ENCODE assay signal across 8 cellular contexts in genomic region chr20:34312024-34312460, GRCh38. TPM values are rescaled to one million over a fixed set of nuclear protein-coding genes. Genes with fewer than 3 reads are reported as not detected.
DNase-seq lines count a peak whose midpoint lies in the region; ATAC-seq and TF ChIP-seq lines count a peak whose summit lies in the region.

No MANE protein-coding gene starts in this region.

- no peaks in the 10 kb centered on the region for H3K36me3 Mint-ChIP-seq in naive thymus-derived CD4-positive, alpha-beta T cell
- H3K36me3 Mint-ChIP-seq in natural killer cell treated with Interleukin-12 subunit alpha and Interleukin-12 subunit beta and Interleukin-15 and Interleukin-18, amount 100 ng/mL, for 72 hours = no peaks in the 10 kb centered on the region

- WGBS in mammary epithelial cell (ENCODE audit: low coverage, missing lambda C conversion rate) = 22% methylated on average over 7 of the region's 11 CpGs
- WGBS in aorta, 2 donors = 8 to 11% methylated on average over 11 of the region's 11 CpGs

- H3K4me3 ChIP-seq in right atrium auricular region (peak overlapping the region in 1 of 2 donors; percentile 26), mammary epithelial cell (replicated peaks in 1 of 3; ENCODE audit: insufficient read depth in 1 of 3, low read depth in 2 of 3, low read length in 3 of 3) (no peak overlapping the region), lower lobe of right lung (peak overlapping the region; percentile 27), aorta (ENCODE audit: low read length in 2 of 2) (no peak overlapping the region)
- H3K4me3 ChIP-seq in naive thymus-derived CD4-positive, alpha-beta T cell (ENCODE audit: low read length) = no peak overlapping the region

- no peaks in the 10 kb centered on the region for H4K20me1 ChIP-seq in mammary epithelial cell (ENCODE audit: insufficient read depth, low read length)

- DNase-seq in Right ventricle myocardium superior = no peak
- no peak for DNase-seq in right atrium auricular region (ENCODE audit: low spot score)
- no peak for DNase-seq in mammary epithelial cell
- no peak for DNase-seq in lower lobe of right lung
- no peak for DNase-seq in aorta
- no peak for DNase-seq in naive thymus-derived CD4-positive, alpha-beta T cell
- DNase-seq in natural killer cell treated with Interleukin-12 subunit alpha and Interleukin-12 subunit beta and Interleukin-15 and Interleukin-18, amount 100 ng/mL, for 72 hours (ENCODE audit: low spot score) = no peak

- H3K27ac ChIP-seq in right atrium auricular region (no peak overlapping the region), mammary epithelial cell (ENCODE audit: insufficient read depth, low read depth, low read length) (no peak overlapping the region), lower lobe of right lung (no peak overlapping the region), aorta (ENCODE audit: low read depth in 1 of 2, low read length in 2 of 2) (no peak overlapping the region)
- no peak overlapping the region for H3K27ac ChIP-seq in naive thymus-derived CD4-positive, alpha-beta T cell (ENCODE audit: low read depth, low read length)

- H3K9ac ChIP-seq in mammary epithelial cell (ENCODE audit: insufficient read depth, low read length) = no peak overlapping the region

- H3K79me2 ChIP-seq in mammary epithelial cell (ENCODE audit: insufficient read depth, low read length) = no peaks in the 10 kb centered on the region

- no peaks in the 10 kb centered on the region for H3K27me3 ChIP-seq in right atrium auricular region
- H3K27me3 ChIP-seq in mammary epithelial cell (ENCODE audit: insufficient read depth, low read length) = no peaks in the 10 kb centered on the region
- H3K27me3 ChIP-seq in lower lobe of right lung (ENCODE audit: low read depth) = peaks cover 20% of the 10 kb centered on the region
- no peaks in the 10 kb centered on the region for H3K27me3 ChIP-seq in aorta (ENCODE audit: control insufficient read depth in 1 of 2, insufficient read depth in 2 of 2, low read length in 1 of 2)
- peaks cover 0 to 10% of the 10 kb centered on the region in 2 donors for H3K27me3 ChIP-seq in naive thymus-derived CD4-positive, alpha-beta T cell (ENCODE audit: control insufficient read depth in 2 of 2, insufficient read depth in 2 of 2, low read length in 2 of 2)

- in situ Hi-C loops in mammary epithelial cell (cut with MboI; ENCODE audit: low sequenced_read_pairs in 2 of 2) = loop anchor here in 1 of 2 donors (5.0 to 25.0 kb wide), 3 partner anchors 53 to 200 kb away; partner anchors contain the start of genes DYNLRB1 and ITCH

- H3K4me3 Mint-ChIP-seq in naive thymus-derived CD4-positive, alpha-beta T cell = peak overlapping the region in 3 of 10 donors; percentile 13 to 57 (median 30)
- H3K4me3 Mint-ChIP-seq in natural killer cell treated with Interleukin-12 subunit alpha and Interleukin-12 subunit beta and Interleukin-15 and Interleukin-18, amount 100 ng/mL, for 72 hours = no peak overlapping the region

- peak overlapping the region; percentile 57 for H3K4me2 ChIP-seq in mammary epithelial cell (ENCODE audit: insufficient read depth, low read depth, low read length)

- H3K36me3 ChIP-seq in right atrium auricular region (no peaks in the 10 kb centered on the region), mammary epithelial cell (ENCODE audit: insufficient read depth, low read length) (no peaks in the 10 kb centered on the region), lower lobe of right lung (no peaks in the 10 kb centered on the region), aorta (ENCODE audit: control insufficient read depth in 1 of 2, insufficient read depth in 2 of 2, low read length in 1 of 2) (no peaks in the 10 kb centered on the region)
- H3K36me3 ChIP-seq in naive thymus-derived CD4-positive, alpha-beta T cell (ENCODE audit: control insufficient read depth in 2 of 3, insufficient read depth in 3 of 3, low read length in 3 of 3) = no peaks in the 10 kb centered on the region

- no peaks in the 10 kb centered on the region for H3K9me3 ChIP-seq in right atrium auricular region
- peaks cover 2% of the 10 kb centered on the region for H3K9me3 ChIP-seq in mammary epithelial cell (replicated peaks; ENCODE audit: insufficient read depth, low read length)
- no peaks in the 10 kb centered on the region for H3K9me3 ChIP-seq in lower lobe of right lung
- H3K9me3 ChIP-seq in aorta (ENCODE audit: control insufficient read depth, low read length) = no peaks in the 10 kb centered on the region
- H3K9me3 ChIP-seq in naive thymus-derived CD4-positive, alpha-beta T cell (ENCODE audit: control insufficient read depth in 2 of 3, low read length in 3 of 3) = no peaks in the 10 kb centered on the region

- POLR2A ChIA-PET in naive thymus-derived CD4-positive, alpha-beta T cell (lab: Charles Lee) = interaction anchor here (0.6 to 1.1 kb wide), 3 partner anchors 8 to 458 kb away, joined by 3 read pairs; no protein-coding TSS in a partner anchor

- peaks cover 0 to 14% (median 5%) of the 10 kb centered on the region in 7 donors for H3K4me1 Mint-ChIP-seq in naive thymus-derived CD4-positive, alpha-beta T cell
- peaks cover 5 to 17% of the 10 kb centered on the region in 2 donors for H3K4me1 Mint-ChIP-seq in natural killer cell treated with Interleukin-12 subunit alpha and Interleukin-12 subunit beta and Interleukin-15 and Interleukin-18, amount 100 ng/mL, for 72 hours (ENCODE audit: low read depth in 2 of 2)

- BruUV-seq in mammary epithelial cell (replicated peaks; lab: Mats Ljungman, UMichigan) = no TSS peak

- CTCF ChIA-PET in mammary epithelial cell (lab: Charles Lee; ENCODE audit: low non-redundant PET) = interaction anchor here (0.5 to 1.6 kb wide), 10 partner anchors 24 to 455 kb away, joined by 3 to 7 read pairs (median 4); partner anchors contain the start of gene ITCH
- CTCF ChIA-PET in naive thymus-derived CD4-positive, alpha-beta T cell (lab: Charles Lee) = interaction anchor here (0.6 to 4.8 kb wide), 28 partner anchors 10 to 1545 kb away, joined by 3 to 56 read pairs (median 5); partner anchors contain the start of genes DYNLRB1 and ITCH

- H2AFZ ChIP-seq in mammary epithelial cell (ENCODE audit: low read depth, low read length) = peak overlapping the region; percentile 80

- peaks cover 0 to 18% of the 10 kb centered on the region in 2 donors for H3K4me1 ChIP-seq in right atrium auricular region
- H3K4me1 ChIP-seq in mammary epithelial cell (ENCODE audit: insufficient read depth, low read length) = peaks cover 38% of the 10 kb centered on the region
- peaks cover 21% of the 10 kb centered on the region for H3K4me1 ChIP-seq in lower lobe of right lung
- no peaks in the 10 kb centered on the region for H3K4me1 ChIP-seq in aorta (ENCODE audit: control insufficient read depth in 1 of 2, insufficient read depth in 2 of 2, low read length in 2 of 2)
- H3K4me1 ChIP-seq in naive thymus-derived CD4-positive, alpha-beta T cell (ENCODE audit: control insufficient read depth in 2 of 2, insufficient read depth in 2 of 2, low read length in 2 of 2) = peaks cover 0 to 6% of the 10 kb centered on the region in 2 donors

- dilution Hi-C loops in mammary epithelial cell (cut with HindIII; ENCODE audit: low sequenced_read_pairs) = no loop called here

- ATAC-seq in Right ventricle myocardium superior (ENCODE audit: poor library complexity) (peak; percentile 37), lower lobe of right lung (peak; percentile 23 to 49), aorta (ENCODE audit: low FRiP score) (peak; percentile 44), HG02870 (IDR thresholded peaks at IDR 0.05; ENCODE audit: unreplicated experiment) (no peak)
- ATAC-seq in naive thymus-derived CD4-positive, alpha-beta T cell = no peak
- ATAC-seq in natural killer cell treated with Interleukin-12 subunit alpha and Interleukin-12 subunit beta and Interleukin-15 and Interleukin-18, amount 100 ng/mL, for 72 hours = no peak

- H3K27me3 Mint-ChIP-seq in naive thymus-derived CD4-positive, alpha-beta T cell = peaks cover 0 to 27% (median 9%) of the 10 kb centered on the region in 5 donors
- H3K27me3 Mint-ChIP-seq in natural killer cell treated with Interleukin-12 subunit alpha and Interleukin-12 subunit beta and Interleukin-15 and Interleukin-18, amount 100 ng/mL, for 72 hours = peaks cover 6 to 9% of the 10 kb centered on the region in 2 donors

- TF ChIP-seq CTCF in right atrium auricular region (IDR thresholded peaks at IDR 0.05) (no peak), mammary epithelial cell (conservative IDR thresholded peaks at IDR 0.05 in 1 of 2, IDR thresholded peaks at IDR 0.05 in 1 of 2; ENCODE audit: extremely low read depth in 1 of 2, insufficient read depth in 1 of 2, low read depth in 1 of 2, low read length in 2 of 2) (no peak), lower lobe of right lung (IDR thresholded peaks at IDR 0.05) (no peak)

- no peaks in the 10 kb centered on the region for H3K9me3 Mint-ChIP-seq in naive thymus-derived CD4-positive, alpha-beta T cell
- no peaks in the 10 kb centered on the region for H3K9me3 Mint-ChIP-seq in natural killer cell treated with Interleukin-12 subunit alpha and Interleukin-12 subunit beta and Interleukin-15 and Interleukin-18, amount 100 ng/mL, for 72 hours

- H3K27ac Mint-ChIP-seq in naive thymus-derived CD4-positive, alpha-beta T cell = no peak overlapping the region
- no peak overlapping the region for H3K27ac Mint-ChIP-seq in natural killer cell treated with Interleukin-12 subunit alpha and Interleukin-12 subunit beta and Interleukin-15 and Interleukin-18, amount 100 ng/mL, for 72 hours

- intact Hi-C loops in Right ventricle myocardium superior (cut with DNase I) = loop anchor here (10.0 kb wide), 3 partner anchors 173 to 443 kb away; partner anchors contain the start of gene DYNLRB1
- intact Hi-C loops in mammary epithelial cell (cut with micrococcal nuclease) = loop anchor here (1.0 to 5.0 kb wide), 8 partner anchors 78 to 455 kb away; no protein-coding TSS in a partner anchor
- intact Hi-C loops in lower lobe of right lung (cut with DNase I) = loop anchor here (10.0 kb wide), 1 partner anchor 163 kb away; no protein-coding TSS in a partner anchor
- intact Hi-C loops in aorta (cut with DNase I) = loop anchor here (2.0 to 10.0 kb wide), 5 partner anchors 123 to 443 kb away; no protein-coding TSS in a partner anchor
- intact Hi-C loops in naive thymus-derived CD4-positive, alpha-beta T cell (cut with micrococcal nuclease) = loop anchor here (1.0 to 5.0 kb wide), 8 partner anchors 9 to 643 kb away; partner anchors contain the start of genes AHCY (in 1 of the 2), GSS (in 1 of the 2) and MYH7B (in 1 of the 2)

RNA-seq across cellular contexts. Expression of gene AHCY, which starts 8.9 kb away (rescaled TPM):
- 71.2 TPM for total RNA-seq in Right ventricle myocardium superior
- total RNA-seq in right atrium auricular region = 10 to 100 TPM; 51.9 to 59.7 TPM
- total RNA-seq in mammary epithelial cell = 100 to 1,000 TPM; 258 to 274 TPM
- 504 TPM for polyA plus RNA-seq in mammary epithelial cell
- 615 TPM for polyA minus RNA-seq in mammary epithelial cell
- 63.8 TPM for total RNA-seq in lower lobe of right lung
- 10 to 100 TPM; 31.8 to 37.9 TPM for total RNA-seq in aorta
- 10 to 100 TPM; 38.1 to 53.0 TPM for polyA plus RNA-seq in aorta
- 10 to 100 TPM; 19.1 to 62.9 (median 23.7) TPM for total RNA-seq in naive thymus-derived CD4-positive, alpha-beta T cell
- polyA plus RNA-seq in naive thymus-derived CD4-positive, alpha-beta T cell = 10 to 100 TPM; 27.3 to 29.9 TPM
- total RNA-seq in natural killer cell treated with Interleukin-12 subunit alpha and Interleukin-12 subunit beta and Interleukin-15 and Interleukin-18, amount 100 ng/mL, for 72 hours = 100 to 1,000 TPM in 1 of 2 donors, 10 to 100 TPM in 1; 61.3 to 121 TPM

RNA-seq across cellular contexts. Expression of gene ITCH, which starts 51.0 kb away (rescaled TPM):
- total RNA-seq in Right ventricle myocardium superior = 39.9 TPM
- 10 to 100 TPM; 35.6 to 40.2 TPM for total RNA-seq in right atrium auricular region
- total RNA-seq in mammary epithelial cell = 100 to 1,000 TPM in 1 of 2 donors, 10 to 100 TPM in 1; 91.4 to 127 TPM
- polyA plus RNA-seq in mammary epithelial cell = 25.0 TPM
- polyA minus RNA-seq in mammary epithelial cell = 52.5 TPM
- 57.5 TPM for total RNA-seq in lower lobe of right lung
- total RNA-seq in aorta = 10 to 100 TPM; 60.5 to 66.2 TPM
- polyA plus RNA-seq in aorta = 10 to 100 TPM; 11.7 to 13.1 TPM
- 10 to 100 TPM; 50.8 to 70.4 (median 60.5) TPM for total RNA-seq in naive thymus-derived CD4-positive, alpha-beta T cell
- polyA plus RNA-seq in naive thymus-derived CD4-positive, alpha-beta T cell = 10 to 100 TPM; 14.6 to 21.6 TPM
- total RNA-seq in natural killer cell treated with Interleukin-12 subunit alpha and Interleukin-12 subunit beta and Interleukin-15 and Interleukin-18, amount 100 ng/mL, for 72 hours = 10 to 100 TPM; 79.5 to 83.6 TPM

Comparison
In these comparisons a context has a peak if more than half of its experiments do, and no peak if none do; other contexts are left out.
1. ATAC-seq: peak in Right ventricle myocardium superior (single experiment), lower lobe of right lung (2 of 2) and aorta (single experiment); none in HG02870 (single experiment), naive thymus-derived CD4-positive, alpha-beta T cell (single experiment) and natural killer cell treated with Interleukin-12 subunit alpha and Interleukin-12 subunit beta and Interleukin-15 and Interleukin-18, amount 100 ng/mL, for 72 hours (0 of 2).